In genomic region chr2:98084151-98084868, GRCh38 we compare ENCODE assay signal across 36 cellular contexts. TPM values are rescaled to one million over a fixed set of nuclear protein-coding genes. Genes with fewer than 3 reads are reported as not detected.
DNase-seq lines count a peak whose midpoint lies in the region; ATAC-seq and TF ChIP-seq lines count a peak whose summit lies in the region.
"Had no signal": no experiment of that assay in that cellular context is flagged by ENCODE, and none has a peak within 500 bp of the region (broad histone marks: within the 10 kb centered on the region; RNA-seq: fewer than 3 reads in every experiment).

No MANE protein-coding gene starts in this region.

- TF ChIP-seq CTCF in C4-2B (conservative IDR thresholded peaks at IDR 0.05), result peak; percentile 8; the same call in 1 of the 2 replicates
- TF ChIP-seq CTCF in NB4 (IDR thresholded peaks at IDR 0.05; ENCODE audit: low read depth, low read length), result no peak
- no peak for TF ChIP-seq CTCF in foreskin fibroblast (IDR thresholded peaks at IDR 0.05; ENCODE audit: low read depth, low read length)

- TF ChIP-seq POLR2A in NB4 (IDR thresholded peaks at IDR 0.05; ENCODE audit: extremely low read depth, insufficient read length), result no peak

- peaks cover 38% of the 10 kb centered on the region for H3K4me1 Mint-ChIP-seq in memory B cell
- peaks cover 16% of the 10 kb centered on the region for H3K4me1 Mint-ChIP-seq in T-helper 17 cell

- peak overlapping the region; percentile 28 for H3K27ac Mint-ChIP-seq in memory B cell
- H3K27ac Mint-ChIP-seq in T-helper 17 cell, result no peak overlapping the region
- H3K27ac Mint-ChIP-seq: activated naive CD8-positive, alpha-beta T cell treated with anti-CD3 and anti-CD28 coated beads for 36 hours; CD8-positive, alpha-beta memory T cell; WTC11 had no signal

- ATAC-seq in memory B cell (ENCODE audit: low read depth) (no peak), SK-N-SH treated with all-trans-retinoic acid at 6 μM for 48 hours (no peak), T-helper 17 cell (no peak)
- ATAC-seq: left cardiac atrium, PC-3, Right ventricle myocardium inferior, WTC11 had no signal

- H3K4me3 ChIP-seq in NB4 (ENCODE audit: low read depth, low read length), result no peak overlapping the region
- H3K4me3 ChIP-seq in foreskin fibroblast (ENCODE audit: low read depth in 1 of 2, low read length in 2 of 2), result no peak overlapping the region
- H3K4me3 ChIP-seq: HAP-1, tibial artery had no signal

- DNase-seq in NB4 (ENCODE audit: low read depth), result peak; percentile 54
- peak; percentile 36 for DNase-seq in SKM-1 treated with dmso at 0.1 percent for 144 hours (lab: John Stamatoyannopoulos, UW; ENCODE audit: unreplicated experiment)
- DNase-seq in memory B cell (ENCODE audit: low spot score in 2 of 2), result no peak
- no peak for DNase-seq in cerebellar cortex (ENCODE audit: low spot score)
- no peak for DNase-seq in foreskin fibroblast
- no peak for DNase-seq in T-helper 17 cell
- DNase-seq: ACHN; activated CD4-positive, alpha-beta T cell treated with anti-CD3 and anti-CD28 coated beads, Interleukin-2, amount 10 ng/mL, durations not matched to agents 24 days and 14 days; activated effector memory CD4-positive, alpha-beta T cell treated with anti-CD3 and anti-CD28 coated beads, Interleukin-2, amount 50 U/mL, for 16 hours; activated naive CD8-positive, alpha-beta T cell treated with anti-CD3 and anti-CD28 coated beads for 36 hours; activated T-cell treated with anti-CD3 and anti-CD28 coated beads, Interleukin-2, amount 50 U/mL, for 1 hour; aorta; BE2C; CD8-positive, alpha-beta memory T cell; DMS 273 treated with DMSO at 0.1 percent for 48 hours; effector CD4-positive, alpha-beta T cell; EL; hypothalamus; Karpas-422; left cardiac atrium; mammary epithelial cell; NCI-H2107; NCI-H345; NCI-H748 treated with DMSO at 0.1 percent for 48 hours; PC-3; stimulated activated CD4-positive, alpha-beta T cell treated with anti-CD3 and anti-CD28 coated beads, Interleukin-4, amount 100 ng/mL, for 24 hours; SW 1271; T-helper 9 cell; tibial artery had no signal

- H3K27ac ChIP-seq in C4-2B, result peak overlapping the region; percentile 31; the same call in 1 of the 2 replicates
- H3K27ac ChIP-seq: tibial artery had no signal

- H3K9me3 ChIP-seq in T-helper 17 cell (ENCODE audit: control insufficient read depth, low read length, poor library complexity, severe bottlenecking), result no peaks in the 10 kb centered on the region
- H3K9me3 ChIP-seq: BE2C, HAP-1 had no signal

- no peaks in the 10 kb centered on the region for H3K36me3 Mint-ChIP-seq in memory B cell
- peaks cover 12% of the 10 kb centered on the region for H3K36me3 Mint-ChIP-seq in T-helper 17 cell (ENCODE audit: low read depth)
- H3K36me3 Mint-ChIP-seq: CD8-positive, alpha-beta memory T cell; WTC11 had no signal

- no peaks in the 10 kb centered on the region for H3K9me3 Mint-ChIP-seq in memory B cell
- H3K9me3 Mint-ChIP-seq: activated CD4-positive, alpha-beta T cell treated with anti-CD3 and anti-CD28 coated beads, Interleukin-2, amount 10 ng/mL, durations not matched to agents 24 days and 14 days; WTC11 had no signal

- H3K4me3 Mint-ChIP-seq in memory B cell (no peak overlapping the region), T-helper 17 cell (no peak overlapping the region)
- H3K4me3 Mint-ChIP-seq: activated CD4-positive, alpha-beta T cell treated with anti-CD3 and anti-CD28 coated beads, Interleukin-2, amount 10 ng/mL, durations not matched to agents 24 days and 14 days; activated naive CD8-positive, alpha-beta T cell treated with anti-CD3 and anti-CD28 coated beads for 36 hours; CD8-positive, alpha-beta memory T cell; WTC11 had no signal

- H3K27me3 Mint-ChIP-seq in memory B cell (no peaks in the 10 kb centered on the region), T-helper 17 cell (peaks cover 61% of the 10 kb centered on the region)

TF ChIP-seq in SK-N-SH treated with all-trans-retinoic acid at 6 μM for 48 hours, 23 proteins besides CTCF, POLR2A, EP300 and RAD21:
- TF ChIP-seq PPARA (CRISPR knock-in tag; IDR thresholded peaks at IDR 0.05; ENCODE audit: borderline replicate concordance) (no peak), ESRRG (CRISPR knock-in tag; IDR thresholded peaks at IDR 0.05) (no peak), CREB5 (CRISPR knock-in tag; IDR thresholded peaks at IDR 0.05; ENCODE audit: low read depth) (no peak), OSR1 (CRISPR knock-in tag; IDR thresholded peaks at IDR 0.05) (no peak), TCF4 (CRISPR knock-in tag; IDR thresholded peaks at IDR 0.05; ENCODE audit: borderline replicate concordance) (no peak), ZNF565 (CRISPR knock-in tag; conservative IDR thresholded peaks at IDR 0.05; ENCODE audit: low read depth) (no peak), RARB (CRISPR knock-in tag; IDR thresholded peaks at IDR 0.05) (no peak), BACH2 (CRISPR knock-in tag; IDR thresholded peaks at IDR 0.05; ENCODE audit: borderline replicate concordance) (no peak), ZNF70 (CRISPR knock-in tag; IDR thresholded peaks at IDR 0.05) (no peak), SNAI2 (CRISPR knock-in tag; IDR thresholded peaks at IDR 0.05) (no peak)

RNA-seq across cellular contexts. Expression of gene VWA3B, which starts 2.7 kb away (rescaled TPM):
- total RNA-seq in T-helper 17 cell, result not detected
- total RNA-seq: activated CD4-positive, alpha-beta T cell treated with anti-CD3 and anti-CD28 coated beads, Interleukin-2, amount 10 ng/mL, durations not matched to agents 24 days and 14 days; activated naive CD8-positive, alpha-beta T cell treated with anti-CD3 and anti-CD28 coated beads for 36 hours; bronchial epithelial cell; CD8-positive, alpha-beta memory T cell; PC-3; pulmonary artery endothelial cell; WTC11 had no signal

Comparison
In these comparisons a context has a peak if more than half of its experiments do, and no peak if none do; other contexts are left out.
1. DNase-seq: peak in NB4 (single experiment) and SKM-1 treated with dmso at 0.1 percent for 144 hours (single experiment); none in memory B cell (0 of 2), cerebellar cortex (single experiment), foreskin fibroblast (0 of 2) and T-helper 17 cell (0 of 3).